In the genomic region with DNA sequence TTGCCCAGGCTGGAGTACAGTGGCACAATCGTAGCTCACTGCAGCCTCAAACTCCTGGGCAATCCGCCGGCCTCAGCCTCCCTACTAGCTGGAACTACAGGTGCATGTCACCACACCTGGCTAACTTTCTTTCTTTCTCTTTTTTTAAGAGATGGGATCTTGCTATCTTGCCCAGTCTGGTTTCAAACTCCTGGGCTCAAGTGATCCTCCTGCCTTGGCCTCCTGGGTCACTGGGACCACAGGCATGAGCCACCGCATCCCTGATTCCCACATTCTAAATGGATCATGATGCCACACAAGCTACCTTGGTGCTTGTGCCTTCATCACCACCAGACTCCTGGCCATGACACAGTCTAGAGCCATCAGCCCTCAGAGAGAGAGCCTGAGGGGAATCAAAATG, we compare ENCODE assay signal across 26 cellular contexts.
"Had no signal": no experiment of that assay in that cellular context is flagged by ENCODE, and none has a peak within 500 bp of the region (broad histone marks: within the 10 kb centered on the region; RNA-seq: fewer than 3 reads in every experiment).

No MANE protein-coding gene starts in this region.

- H3K27ac ChIP-seq: body of pancreas, coronary artery, esophagus muscularis mucosa, foreskin keratinocyte, heart left ventricle, tibial nerve had no signal

- DNase-seq: activated B cell treated with CpG ODN at 0.5 μM for 24 hours; activated CD4-positive, alpha-beta T cell treated with anti-CD3 and anti-CD28 coated beads for 4 hours; activated CD4-positive, alpha-beta T cell treated with anti-CD3 and anti-CD28 coated beads, Interleukin-2, amount 50 U/mL, for 48 hours; activated CD8-positive, alpha-beta memory T cell treated with anti-CD3 and anti-CD28 coated beads for 24 hours; activated effector memory CD4-positive, alpha-beta T cell treated with Interleukin-2 at 50 U/mL for 16 hours; activated naive CD4-positive, alpha-beta T cell treated with Interleukin-2 at 50 U/mL for 16 hours; aorta; body of pancreas; cerebellar nuclear complex; endodermal cell; foreskin keratinocyte; heart left ventricle; immature natural killer cell; mucosa of descending colon; stimulated activated CD4-positive, alpha-beta T cell treated with anti-CD3 and anti-CD28 coated beads, Interleukin-4, amount 100 ng/mL, for 24 hours; stimulated activated naive CD8-positive, alpha-beta T cell treated with anti-CD3 and anti-CD28 coated beads, Interleukin-15, amount 100 ng/mL, for 72 hours; T-helper 2 cell had no signal

- H3K27me3 ChIP-seq: body of pancreas, esophagus muscularis mucosa, foreskin keratinocyte, heart left ventricle, tibial nerve had no signal

- ATAC-seq: body of pancreas; foreskin keratinocyte; heart left ventricle; mucosa of descending colon; natural killer cell treated with Interleukin-12 subunit alpha and Interleukin-12 subunit beta and Interleukin-15 and Interleukin-18, amount 100 ng/mL, for 72 hours; sciatic nerve; stimulated activated effector memory CD8-positive, alpha-beta T cell treated with anti-CD3 and anti-CD28 coated beads, Interleukin-12 subunit alpha, Interleukin-12 subunit beta, amount 100 ng/mL, for 72 hours; stimulated activated naive CD8-positive, alpha-beta T cell treated with anti-CD3 and anti-CD28 coated beads, Interleukin-15, amount 100 ng/mL, for 72 hours had no signal

- H3K4me3 ChIP-seq: body of pancreas, coronary artery, esophagus muscularis mucosa, heart left ventricle, lung, mucosa of descending colon, skin epidermis, tibial nerve had no signal

- FAIRE-seq: urothelium cell line had no signal

- H3K9me3 ChIP-seq: body of pancreas, esophagus muscularis mucosa, mucosa of descending colon, tibial nerve had no signal
